In genomic region chr9:114285166-114285867, GRCh38 we compare ENCODE assay signal across 10 cellular contexts. TPM values are rescaled to one million over a fixed set of nuclear protein-coding genes. Genes with fewer than 3 reads are reported as not detected.
DNase-seq lines count a peak whose midpoint lies in the region; ATAC-seq and TF ChIP-seq lines count a peak whose summit lies in the region.
"Had no signal": no experiment of that assay in that cellular context is flagged by ENCODE, and none has a peak within 500 bp of the region (broad histone marks: within the 10 kb centered on the region; RNA-seq: fewer than 3 reads in every experiment).

No MANE protein-coding gene starts in this region.

- WGBS in trophoblast cell (ENCODE audit: extremely low coverage, insufficient coverage, insufficient read length), result no CpG with 5 or more reads among the region's 20 CpGs

- no peaks in the 10 kb centered on the region for H3K79me2 ChIP-seq in trophoblast cell (ENCODE audit: control insufficient read depth, insufficient read depth, low read length, poor library complexity)

- H4K12ac ChIP-seq in trophoblast cell (ENCODE audit: low read depth, low read length), result no peak overlapping the region

- peak overlapping the region; percentile 7 for H2AK5ac ChIP-seq in trophoblast cell (ENCODE audit: low read length)

- no peak overlapping the region for H3K4me3 ChIP-seq in RWPE2 (ENCODE audit: severe bottlenecking)
- no peak overlapping the region for H3K4me3 ChIP-seq in trophoblast cell (ENCODE audit: low read depth, low read length)

- H3K4ac ChIP-seq in trophoblast cell (ENCODE audit: low read depth, low read length), result no peak overlapping the region

- H2BK5ac ChIP-seq in trophoblast cell (ENCODE audit: low read depth, low read length, poor library complexity), result no peak overlapping the region

- no peaks in the 10 kb centered on the region for H3K9me3 Mint-ChIP-seq in stimulated activated naive B cell treated with anti-CD40 and anti-IgM and Interleukin-4, amounts not matched to agents 10 μg/mL and 1 μg/mL and 100 μg/mL, for 72 hours

- no peak overlapping the region for H3K27ac Mint-ChIP-seq in stimulated activated naive B cell treated with anti-CD40 and anti-IgM and Interleukin-4, amounts not matched to agents 10 μg/mL and 1 μg/mL and 100 μg/mL, for 72 hours

- H2BK120ac ChIP-seq in trophoblast cell (ENCODE audit: insufficient read depth, low read length, poor library complexity), result no peak overlapping the region

- ATAC-seq in RWPE2 (ENCODE audit: low read depth) (peak; percentile 41; the same call in 2 of the 3 replicates), GM18511 (IDR thresholded peaks at IDR 0.05; ENCODE audit: unreplicated experiment) (no peak)
- ATAC-seq in stimulated activated naive B cell treated with anti-CD40 and anti-IgM and Interleukin-4, amounts not matched to agents 10 μg/mL and 1 μg/mL and 100 μg/mL, for 72 hours (replicated peaks), result no peak

- H3K9me3 ChIP-seq in RWPE2 (ENCODE audit: severe bottlenecking), result no peaks in the 10 kb centered on the region
- peaks cover 6% of the 10 kb centered on the region for H3K9me3 ChIP-seq in trophoblast cell (ENCODE audit: insufficient read depth, low read depth, low read length)

- no peak overlapping the region for H4K8ac ChIP-seq in trophoblast cell (ENCODE audit: low read depth, low read length)

- in situ Hi-C loops in Caki2 (cut with HindIII; ENCODE audit: low pct_unique_long_range_greater_than_20kb, low sequenced_read_pairs), result no loop called here

- H3K18ac ChIP-seq in trophoblast cell (ENCODE audit: low read length), result no peak overlapping the region

- no peaks in the 10 kb centered on the region for H3K4me1 Mint-ChIP-seq in stimulated activated naive B cell treated with anti-CD40 and anti-IgM and Interleukin-4, amounts not matched to agents 10 μg/mL and 1 μg/mL and 100 μg/mL, for 72 hours

- peak overlapping the region; percentile 41 for H4K91ac ChIP-seq in trophoblast cell (ENCODE audit: low read depth, low read length)

- no peak overlapping the region for H3K14ac ChIP-seq in trophoblast cell (ENCODE audit: low read length)

- H3K36me3 ChIP-seq in RWPE2 (ENCODE audit: low read depth), result no peaks in the 10 kb centered on the region
- H3K36me3 ChIP-seq in trophoblast cell (ENCODE audit: control insufficient read depth in 1 of 2, insufficient read depth in 2 of 2, low read length in 2 of 2), result peaks cover 39 to 40% of the 10 kb centered on the region in 2 experiments

- DNase-seq in Caki2 (ENCODE audit: low read depth), result peak; percentile 90
- peak; percentile 79 for DNase-seq in RWPE2 (ENCODE audit: low spot score)
- peak; percentile 91 for DNase-seq in fibroblast of peridontal ligament (ENCODE audit: extremely low read depth)
- no peak for DNase-seq in trophoblast cell
- DNase-seq in stimulated activated naive B cell treated with anti-CD40 and anti-IgM and Interleukin-4, amounts not matched to agents 10 μg/mL and 1 μg/mL and 100 μg/mL, for 72 hours, result no peak
- no peak for DNase-seq in NCI-H2171 treated with DMSO at 0.1 percent for 48 hours (lab: John Stamatoyannopoulos, UW)
- no peak for DNase-seq in NCI-H128 (lab: John Stamatoyannopoulos, UW; ENCODE audit: unreplicated experiment)
- DNase-seq: Karpas-422; stimulated activated CD4-positive, alpha-beta T cell treated with anti-CD3 and anti-CD28 coated beads, Interleukin-4, amount 100 ng/mL, for 24 hours had no signal

- H2AFZ ChIP-seq in trophoblast cell (ENCODE audit: insufficient read depth, low read length, poor library complexity), result no peak overlapping the region

- H3K27me3 Mint-ChIP-seq in stimulated activated naive B cell treated with anti-CD40 and anti-IgM and Interleukin-4, amounts not matched to agents 10 μg/mL and 1 μg/mL and 100 μg/mL, for 72 hours, result no peaks in the 10 kb centered on the region

- H3K4me1 ChIP-seq in RWPE2 (ENCODE audit: insufficient read depth, poor library complexity, severe bottlenecking), result peaks cover 34% of the 10 kb centered on the region
- peaks cover 23 to 34% of the 10 kb centered on the region in 2 experiments for H3K4me1 ChIP-seq in trophoblast cell (ENCODE audit: control insufficient read depth in 1 of 2, insufficient read depth in 2 of 2, low read length in 2 of 2)

- no peak overlapping the region for H3K27ac ChIP-seq in RWPE2 (ENCODE audit: poor library complexity, severe bottlenecking)
- no peak overlapping the region for H3K27ac ChIP-seq in trophoblast cell (ENCODE audit: low read depth, low read length)

- no peak for TF ChIP-seq CTCF in RWPE2 (IDR thresholded peaks at IDR 0.05; ENCODE audit: poor library complexity, severe bottlenecking)

- no peak overlapping the region for H3K4me3 Mint-ChIP-seq in stimulated activated naive B cell treated with anti-CD40 and anti-IgM and Interleukin-4, amounts not matched to agents 10 μg/mL and 1 μg/mL and 100 μg/mL, for 72 hours

- no peaks in the 10 kb centered on the region for H3K36me3 Mint-ChIP-seq in stimulated activated naive B cell treated with anti-CD40 and anti-IgM and Interleukin-4, amounts not matched to agents 10 μg/mL and 1 μg/mL and 100 μg/mL, for 72 hours

- no peak overlapping the region for H3K4me2 ChIP-seq in trophoblast cell (ENCODE audit: low read length)

- peak overlapping the region; percentile 12 for H2BK12ac ChIP-seq in trophoblast cell (ENCODE audit: low read length)

- H3K27me3 ChIP-seq in RWPE2 (ENCODE audit: insufficient read depth, poor library complexity, severe bottlenecking), result no peaks in the 10 kb centered on the region
- no peaks in the 10 kb centered on the region for H3K27me3 ChIP-seq in trophoblast cell (ENCODE audit: insufficient read depth, low read length)

- no peak overlapping the region for H3K23ac ChIP-seq in trophoblast cell (ENCODE audit: low read length)

- H3K9ac ChIP-seq in trophoblast cell (ENCODE audit: low read length), result no peak overlapping the region

- peaks cover 24% of the 10 kb centered on the region for H3K79me1 ChIP-seq in trophoblast cell (ENCODE audit: low read length)

RNA-seq across cellular contexts. Expression of gene ORM1, which starts 37.6 kb away (rescaled TPM):
- not detected in 2 replicates for total RNA-seq in Caki2 (2014; rRNA removed; shearing (Covaris generic); ENCODE audit: low replicate concordance)
- polyA plus RNA-seq in trophoblast cell (2013), result 0.07 and 0.08 TPM in 2 replicates

RNA-seq across cellular contexts. Expression of gene ORM2, which starts 44.4 kb away (rescaled TPM):
- total RNA-seq in Caki2 (2014; rRNA removed; shearing (Covaris generic); ENCODE audit: low replicate concordance), result not detected in 2 replicates
- polyA plus RNA-seq in trophoblast cell (2013), result 0.08 TPM in 1 of 2 replicates, not detected in the other

Comparison
In these comparisons a context has a peak if more than half of its experiments do, and no peak if none do; other contexts are left out.
1. DNase-seq: peak in Caki2 (single experiment), RWPE2 (single experiment) and fibroblast of peridontal ligament (single experiment); none in trophoblast cell (0 of 2), stimulated activated naive B cell treated with anti-CD40 and anti-IgM and Interleukin-4, amounts not matched to agents 10 μg/mL and 1 μg/mL and 100 μg/mL, for 72 hours (single experiment), NCI-H2171 treated with DMSO at 0.1 percent for 48 hours (single experiment) and NCI-H128 (single experiment).